1 cellular context compared by ENCODE assay signal in the genomic region with DNA sequence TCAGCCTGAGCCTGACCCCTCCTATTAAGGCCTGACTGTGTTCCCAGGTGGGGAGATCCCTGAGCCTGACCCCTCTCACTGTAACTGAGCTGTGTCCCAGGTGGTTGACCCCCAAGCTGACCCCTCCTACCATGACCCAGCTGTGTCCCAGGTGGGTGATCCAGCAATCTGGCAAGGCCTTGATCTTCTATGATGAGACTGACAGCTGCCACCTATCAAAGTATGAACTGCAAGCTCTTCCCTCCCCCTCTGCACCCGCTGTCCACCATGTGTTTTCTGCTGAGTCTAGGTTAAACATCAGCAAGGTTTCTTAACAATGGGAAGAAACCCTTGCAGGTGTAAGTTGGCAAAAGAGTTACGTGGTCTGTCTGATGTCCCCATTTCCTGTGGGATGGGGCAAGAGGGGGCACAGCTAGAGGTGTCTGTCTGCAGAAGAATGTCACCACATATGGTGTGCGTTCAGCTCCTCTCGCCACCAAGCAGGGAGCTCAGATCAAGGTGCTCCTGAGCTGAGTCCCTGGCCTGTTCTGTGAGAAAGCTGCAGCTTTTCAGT.
TF ChIP-seq lines count a peak whose summit lies in the region.

No MANE protein-coding gene starts in this region.

TF ChIP-seq in GM12878, 131 proteins besides CTCF, POLR2A, EP300 and RAD21:
- no peak for TF ChIP-seq PRDM15 (CRISPR knock-in tag; IDR thresholded peaks at IDR 0.05)
- no peak for TF ChIP-seq ZSCAN29 (IDR thresholded peaks at IDR 0.05)
- TF ChIP-seq NFIC (IDR thresholded peaks at IDR 0.05; ENCODE audit: low read depth, low read length) = no peak
- TF ChIP-seq KLF5 (IDR thresholded peaks at IDR 0.05; ENCODE audit: partially characterized antibody) = no peak
- TF ChIP-seq TAF1 (IDR thresholded peaks at IDR 0.05; ENCODE audit: borderline replicate concordance, low read depth, low read length) = no peak
